19 cellular contexts compared by ENCODE assay signal in genomic region chr2:157264099-157264498, GRCh38. TPM values are rescaled to one million over a fixed set of nuclear protein-coding genes. Genes with fewer than 3 reads are reported as not detected.
DNase-seq lines count a peak whose midpoint lies in the region; ATAC-seq and TF ChIP-seq lines count a peak whose summit lies in the region.
"Had no signal": no experiment of that assay in that cellular context is flagged by ENCODE, and none has a peak within 500 bp of the region (broad histone marks: within the 10 kb centered on the region; RNA-seq: fewer than 3 reads in every experiment).

No MANE protein-coding gene starts in this region.

- POLR2A ChIA-PET in SK-N-SH (lab: Yijun Ruan, JAX) = no interaction called here

- no peak for TF ChIP-seq EP300 in SK-N-SH (IDR thresholded peaks at IDR 0.05; ENCODE audit: borderline replicate concordance in 1 of 2, low read depth in 1 of 2, low read length in 1 of 2)

- no peak for TF ChIP-seq RAD21 in SK-N-SH (IDR thresholded peaks at IDR 0.05; ENCODE audit: low read length)

- H3K27me3 ChIP-seq in SK-N-SH (ENCODE audit: insufficient read depth) (no peaks in the 10 kb centered on the region), fibroblast of lung (ENCODE audit: control insufficient read depth, insufficient read depth, low read length) (no peaks in the 10 kb centered on the region), skeletal muscle satellite cell (ENCODE audit: control insufficient read depth, insufficient read depth, low read length) (no peaks in the 10 kb centered on the region)

- H3K9me2 ChIP-seq in SK-N-SH = no peaks in the 10 kb centered on the region

- CTCF ChIA-PET in SK-N-SH (lab: Yijun Ruan, JAX) = no interaction called here

- H4K20me1 ChIP-seq in SK-N-SH (ENCODE audit: insufficient read depth) (no peaks in the 10 kb centered on the region), fibroblast of lung (ENCODE audit: control insufficient read depth, extremely low read depth, insufficient read depth, low read length) (no peaks in the 10 kb centered on the region)

- H3K9me3 ChIP-seq in SK-N-SH (no peaks in the 10 kb centered on the region), T-helper 17 cell (ENCODE audit: control insufficient read depth, low read length, poor library complexity, severe bottlenecking) (no peaks in the 10 kb centered on the region), fibroblast of lung (ENCODE audit: control insufficient read depth, insufficient read depth, low read depth, low read length) (no peaks in the 10 kb centered on the region), skeletal muscle satellite cell (replicated peaks; ENCODE audit: low read length) (no peaks in the 10 kb centered on the region)

- H3K27ac Mint-ChIP-seq in T-helper 17 cell = peak overlapping the region; percentile 43
- H3K27ac Mint-ChIP-seq: activated CD4-positive, alpha-beta memory T cell treated with anti-CD3 and anti-CD28 coated beads for 36 hours; activated naive CD8-positive, alpha-beta T cell treated with anti-CD3 and anti-CD28 coated beads for 36 hours; memory B cell had no signal

- peak overlapping the region; percentile 64 for H3K4me2 ChIP-seq in SK-N-SH
- H3K4me2 ChIP-seq in fibroblast of lung (ENCODE audit: extremely low read depth, insufficient read depth, low read length) = peak overlapping the region; percentile 68
- H3K4me2 ChIP-seq in skeletal muscle satellite cell (ENCODE audit: low read length) = peak overlapping the region; percentile 45

- H3K4me3 Mint-ChIP-seq in T-helper 17 cell = no peak overlapping the region
- H3K4me3 Mint-ChIP-seq: activated CD4-positive, alpha-beta memory T cell treated with anti-CD3 and anti-CD28 coated beads for 36 hours; activated naive CD8-positive, alpha-beta T cell treated with anti-CD3 and anti-CD28 coated beads for 36 hours; central memory CD8-positive, alpha-beta T cell; memory B cell had no signal

- H3K36me3 ChIP-seq in SK-N-SH (replicated peaks in 1 of 2; ENCODE audit: control insufficient read depth in 1 of 2, insufficient read depth in 2 of 2, low read length in 1 of 2) = no peaks in the 10 kb centered on the region
- no peaks in the 10 kb centered on the region for H3K36me3 ChIP-seq in fibroblast of lung (ENCODE audit: control insufficient read depth, insufficient read depth, low read length)
- no peaks in the 10 kb centered on the region for H3K36me3 ChIP-seq in skeletal muscle satellite cell (ENCODE audit: insufficient read depth, low read length)

- no peaks in the 10 kb centered on the region for H3K27me3 Mint-ChIP-seq in T-helper 17 cell
- H3K27me3 Mint-ChIP-seq: central memory CD8-positive, alpha-beta T cell had no signal

- peaks cover 14% of the 10 kb centered on the region for H3F3A ChIP-seq in SK-N-SH (replicated peaks; ENCODE audit: insufficient read depth)

- peaks cover 0 to 3% of the 10 kb centered on the region in 2 experiments; a peak in 2 of 4 replicates for H3K4me1 ChIP-seq in SK-N-SH (ENCODE audit: control insufficient read depth in 1 of 2, insufficient read depth in 2 of 2, low read depth in 1 of 2, low read length in 1 of 2)
- H3K4me1 ChIP-seq in fibroblast of lung (ENCODE audit: control insufficient read depth, extremely low read depth, insufficient read depth, low read length) = peaks cover 10% of the 10 kb centered on the region
- peaks cover 36% of the 10 kb centered on the region for H3K4me1 ChIP-seq in skeletal muscle satellite cell (ENCODE audit: control insufficient read depth, insufficient read depth, low read length)

- no peak for TF ChIP-seq CTCF in SK-N-SH (IDR thresholded peaks at IDR 0.05)
- no peak for TF ChIP-seq CTCF in fibroblast of lung (conservative IDR thresholded peaks at IDR 0.05 in 1 of 2, IDR thresholded peaks at IDR 0.05 in 1 of 2; ENCODE audit: low read depth in 1 of 2, low read length in 2 of 2)
- TF ChIP-seq CTCF in GM10266 (IDR thresholded peaks at IDR 0.05; ENCODE audit: control insufficient read depth, insufficient read depth, low read depth, missing control alignments) = no peak

- peak overlapping the region in 1 of 2 experiments; percentile 48; a peak in 3 of 4 replicates for H3K27ac ChIP-seq in SK-N-SH (ENCODE audit: low read depth in 2 of 2, low read length in 1 of 2)
- H3K27ac ChIP-seq in fibroblast of lung (ENCODE audit: insufficient read depth, low read length) = no peak overlapping the region

- H2AFZ ChIP-seq in SK-N-SH (ENCODE audit: low read depth) (peak overlapping the region; percentile 58), fibroblast of lung (ENCODE audit: low read length) (no peak overlapping the region)

- 0 out of 4 replicates have a peak overlapping the region, but pooled peaks of 1 of the 2 experiments have one; percentile 19 for H3K4me3 ChIP-seq in SK-N-SH (ENCODE audit: low read depth in 2 of 2, low read length in 1 of 2)
- H3K4me3 ChIP-seq in fibroblast of lung (replicated peaks in 1 of 4; ENCODE audit: control extremely low read depth in 1 of 4, insufficient read depth in 1 of 4, low read depth in 3 of 4, low read length in 4 of 4) = peak overlapping the region in 1 of 4 experiments; percentile 38
- H3K4me3 ChIP-seq in skeletal muscle satellite cell (ENCODE audit: low read length) = no peak overlapping the region

- H3K36me3 Mint-ChIP-seq in T-helper 17 cell (ENCODE audit: low read depth) = peaks cover 2% of the 10 kb centered on the region
- H3K36me3 Mint-ChIP-seq: activated CD4-positive, alpha-beta memory T cell treated with anti-CD3 and anti-CD28 coated beads for 36 hours; activated naive CD8-positive, alpha-beta T cell treated with anti-CD3 and anti-CD28 coated beads for 36 hours; memory B cell had no signal

- H3K4me1 Mint-ChIP-seq in T-helper 17 cell = peaks cover 16% of the 10 kb centered on the region

- H3K9ac ChIP-seq in SK-N-SH (peak overlapping the region; percentile 33; the same call in 1 of the 2 replicates), fibroblast of lung (ENCODE audit: insufficient read depth, low read length) (no peak overlapping the region), skeletal muscle satellite cell (ENCODE audit: low read depth, low read length) (no peak overlapping the region)

- ATAC-seq in SK-N-SH treated with all-trans-retinoic acid at 6 μM for 48 hours (no peak), T-helper 17 cell (no peak), HG03135 (IDR thresholded peaks at IDR 0.05; ENCODE audit: unreplicated experiment) (no peak), GM18861 (IDR thresholded peaks at IDR 0.05; ENCODE audit: unreplicated experiment) (no peak)
- ATAC-seq: stimulated activated naive CD8-positive, alpha-beta T cell treated with anti-CD3 and anti-CD28 coated beads, Interleukin-15, Interleukin-2, amounts not matched to agents 100 U/mL and 50 U/mL, for 24 hours had no signal

- H3K79me2 ChIP-seq in SK-N-SH (ENCODE audit: insufficient read depth) (no peaks in the 10 kb centered on the region), fibroblast of lung (ENCODE audit: control insufficient read depth, insufficient read depth, low read length) (peaks cover 8% of the 10 kb centered on the region)

- DNase-seq in SK-N-SH = no peak
- DNase-seq in T-helper 17 cell = no peak
- DNase-seq in fibroblast of lung (ENCODE audit: low read depth in 2 of 2) = peak; percentile 30 to 52
- no peak for DNase-seq in GM10266 (ENCODE audit: extremely low spot score)
- DNase-seq: activated CD4-positive, alpha-beta memory T cell treated with anti-CD3 and anti-CD28 coated beads for 36 hours; activated naive CD8-positive, alpha-beta T cell treated with anti-CD3 and anti-CD28 coated beads for 36 hours; activated T-cell treated with anti-CD3 and anti-CD28 coated beads, Interleukin-2, amount 50 U/mL, for 48 hours; head of caudate nucleus; NCI-H1930; NCI-H526; stimulated activated naive CD8-positive, alpha-beta T cell treated with anti-CD3 and anti-CD28 coated beads, Interleukin-15, Interleukin-2, amounts not matched to agents 100 U/mL and 50 U/mL, for 24 hours had no signal

- WGBS in SK-N-SH (ENCODE audit: low lambda C conversion rate) = 20% methylated on average over 3 of the region's 3 CpGs

TF ChIP-seq in SK-N-SH treated with all-trans-retinoic acid at 6 μM for 48 hours, 23 proteins besides CTCF, POLR2A, EP300 and RAD21 (continues in another document):
- TF ChIP-seq CREB5 (CRISPR knock-in tag; IDR thresholded peaks at IDR 0.05; ENCODE audit: low read depth) (no peak), PPARA (CRISPR knock-in tag; IDR thresholded peaks at IDR 0.05; ENCODE audit: borderline replicate concordance) (no peak), CSRNP3 (CRISPR knock-in tag; IDR thresholded peaks at IDR 0.05) (no peak), RARB (CRISPR knock-in tag; IDR thresholded peaks at IDR 0.05) (no peak), BACH2 (CRISPR knock-in tag; IDR thresholded peaks at IDR 0.05; ENCODE audit: borderline replicate concordance) (no peak), ARNTL (CRISPR knock-in tag; IDR thresholded peaks at IDR 0.05; ENCODE audit: borderline replicate concordance, low read depth) (no peak)

RNA-seq across cellular contexts. Expression of gene GALNT5, which starts 6.6 kb away (rescaled TPM):
- polyA plus RNA-seq in SK-N-SH (2012; rRNA removed) (10.4 and 15.3 TPM in 2 replicates), fibroblast of lung (51.5 and 63.7 TPM in 2 replicates)
- 14.9 TPM in 2 replicates for polyA plus RNA-seq in SK-N-SH (2012; cell fraction: cytosol; rRNA removed)
- 11.0 and 22.9 TPM in 2 replicates for polyA plus RNA-seq in SK-N-SH (2012; cell fraction: nucleus; rRNA removed)
- total RNA-seq in T-helper 17 cell (not detected), fibroblast of lung (32.4 and 199 TPM in 2 replicates)
- 42.5 and 54.5 TPM in 2 replicates for polyA plus RNA-seq in fibroblast of lung (2012)
- 12.8 and 17.8 TPM in 2 replicates for polyA minus RNA-seq in fibroblast of lung (ENCODE audit: low replicate concordance)
- 2.6 and 3.0 TPM in 2 replicates for total RNA-seq in skeletal muscle satellite cell (2012; rRNA removed)
- total RNA-seq: activated CD4-positive, alpha-beta memory T cell treated with anti-CD3 and anti-CD28 coated beads for 36 hours; activated naive CD8-positive, alpha-beta T cell treated with anti-CD3 and anti-CD28 coated beads for 36 hours; OCI-LY7; pulmonary artery endothelial cell had no signal

Comparison
In these comparisons a context has a peak if more than half of its experiments do, and no peak if none do; other contexts are left out.
1. DNase-seq: peak in fibroblast of lung (2 of 2); none in SK-N-SH (single experiment), T-helper 17 cell (0 of 3) and GM10266 (single experiment).
2. RNA of gene GALNT5, which starts 6.6 kb away (total RNA-seq): 32.4 to 199 TPM in fibroblast of lung; not detected in T-helper 17 cell; every median in the first group is over 10 times any median in the second.
3. Peak in every context shown above with its lines, with median percentiles within 50 percentile points of each other: H3K4me2 ChIP-seq.